ENCODE assay signal across 12 cellular contexts in the genomic region with DNA sequence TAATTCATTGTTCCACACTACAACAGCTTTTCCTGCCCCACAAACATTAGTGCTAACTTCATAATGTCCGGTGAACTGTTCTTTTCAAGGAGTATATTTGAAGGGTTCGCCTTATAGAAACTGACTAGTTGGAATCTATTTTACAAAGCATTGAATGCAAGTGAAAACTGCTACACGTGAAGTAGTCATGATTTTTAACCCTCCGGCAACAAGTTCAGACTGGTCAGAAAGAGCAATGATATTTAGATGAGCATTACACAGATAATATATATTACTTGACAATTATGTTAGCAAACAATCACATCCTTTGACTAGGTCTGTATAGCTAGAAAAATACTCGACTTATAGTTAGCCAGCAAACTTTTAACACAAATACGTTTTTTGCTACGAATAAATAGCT. TPM values are rescaled to one million over a fixed set of nuclear protein-coding genes. Genes with fewer than 3 reads are reported as not detected.
A peak's percentile ranks its signal among the peaks of the same experiment; 100 is the strongest.
DNase-seq lines count a peak whose midpoint lies in the region; ATAC-seq and TF ChIP-seq lines count a peak whose summit lies in the region.
"Had no signal": no experiment of that assay in that cellular context is flagged by ENCODE, and none has a peak within 500 bp of the region (broad histone marks: within the 10 kb centered on the region; RNA-seq: fewer than 3 reads in every experiment).

No MANE protein-coding gene starts in this region.

- CTCF ChIA-PET in CD8-positive, alpha-beta T cell (lab: Charles Lee): interaction anchor here (0.7 to 1.0 kb wide), 2 partner anchors 18 to 20 kb away, joined by 3 read pairs; no protein-coding TSS in a partner anchor
- CTCF ChIA-PET in RWPE1 (lab: Yijun Ruan, JAX): interaction anchor here (0.6 kb wide), 1 partner anchor 336 kb away, joined by 6 read pairs; no protein-coding TSS in a partner anchor

- H4K20me1 ChIP-seq in Karpas-422 (ENCODE audit: insufficient read depth, low read depth, low read length): peaks cover 19% of the 10 kb centered on the region; the same call in 1 of the 2 replicates

- TF ChIP-seq CTCF in CD8-positive, alpha-beta T cell (IDR thresholded peaks at IDR 0.05): no peak
- no peak for TF ChIP-seq CTCF in chondrocyte (IDR thresholded peaks at IDR 0.05)
- no peak for TF ChIP-seq CTCF in nephron (IDR thresholded peaks at IDR 0.05; ENCODE audit: unreplicated experiment in 3 of 3)
- TF ChIP-seq CTCF in RWPE1 (conservative IDR thresholded peaks at IDR 0.05; ENCODE audit: low read depth): no peak

- no peaks in the 10 kb centered on the region for H3K9me2 ChIP-seq in Karpas-422 (replicated peaks; ENCODE audit: insufficient read depth, low read length)

- peaks cover 31% of the 10 kb centered on the region for H3K79me2 ChIP-seq in Karpas-422 (ENCODE audit: low read length)

- no peak overlapping the region for H3K9ac ChIP-seq in Karpas-422 (ENCODE audit: low read length)

- no peaks in the 10 kb centered on the region for H3K27me3 Mint-ChIP-seq in CD8-positive, alpha-beta T cell (ENCODE audit: low read depth)
- H3K27me3 Mint-ChIP-seq in chondrocyte (ENCODE audit: low read depth): no peaks in the 10 kb centered on the region
- no peaks in the 10 kb centered on the region for H3K27me3 Mint-ChIP-seq in nephron (ENCODE audit: low read depth)

- intact Hi-C loops in CD8-positive, alpha-beta T cell (cut with DNase I, micrococcal nuclease): loop anchor here (2.0 to 10.0 kb wide), 12 partner anchors 23 to 877 kb away; a partner anchor contains a TSS

- DNase-seq in CD8-positive, alpha-beta T cell: no peak
- DNase-seq in Karpas-422 (no peak), chondrocyte (ENCODE audit: low spot score) (no peak), GF-D8 (lab: John Stamatoyannopoulos, UW) (no peak), RWPE1 (ENCODE audit: low spot score) (no peak), DMS 273 treated with DMSO at 0.1 percent for 48 hours (lab: John Stamatoyannopoulos, UW) (no peak)
- DNase-seq: activated gamma-delta T cell, dorsolateral prefrontal cortex, H9, WERI-Rb-1 had no signal

- peaks cover 25% of the 10 kb centered on the region for H3K4me1 ChIP-seq in CD8-positive, alpha-beta T cell (ENCODE audit: insufficient read depth, low read length)
- peaks cover 29% of the 10 kb centered on the region for H3K4me1 ChIP-seq in Karpas-422 (ENCODE audit: low read length)

- H3K4me3 ChIP-seq in CD8-positive, alpha-beta T cell (ENCODE audit: low read depth, low read length): no peak overlapping the region
- no peak overlapping the region; the same call in 1 of the 2 replicates for H3K4me3 ChIP-seq in Karpas-422 (ENCODE audit: low read length)

- H3K27ac ChIP-seq in CD8-positive, alpha-beta T cell (ENCODE audit: low read depth, low read length): no peak overlapping the region
- H3K27ac ChIP-seq in Karpas-422 (ENCODE audit: low read length): no peak overlapping the region
- H3K27ac ChIP-seq in RWPE1: no peak overlapping the region
- H3K27ac ChIP-seq: WERI-Rb-1 had no signal

- peak overlapping the region; percentile 99 for H3K27ac Mint-ChIP-seq in CD8-positive, alpha-beta T cell
- H3K27ac Mint-ChIP-seq in chondrocyte (ENCODE audit: unreplicated experiment): peak overlapping the region; percentile 8
- H3K27ac Mint-ChIP-seq in nephron: peak overlapping the region; percentile 97 to 98 (median 98)

- POLR2A ChIA-PET in CD8-positive, alpha-beta T cell (lab: Charles Lee): no interaction called here
- POLR2A ChIA-PET in RWPE1 (lab: Yijun Ruan, JAX; ENCODE audit: low non-redundant PET): no interaction called here

- no peak overlapping the region for H3K4me3 Mint-ChIP-seq in CD8-positive, alpha-beta T cell
- H3K4me3 Mint-ChIP-seq in chondrocyte (ENCODE audit: unreplicated experiment) (no peak overlapping the region), nephron (peak overlapping the region; percentile 85 to 97 (median 96))

- H3K4me2 ChIP-seq in Karpas-422 (ENCODE audit: low read depth, low read length, poor library complexity, severe bottlenecking): peak overlapping the region; percentile 97

- H3K4me1 Mint-ChIP-seq in CD8-positive, alpha-beta T cell (ENCODE audit: low read depth): peaks cover 36% of the 10 kb centered on the region
- H3K4me1 Mint-ChIP-seq in chondrocyte (ENCODE audit: low read depth): peaks cover 50% of the 10 kb centered on the region
- peaks cover 51% of the 10 kb centered on the region for H3K4me1 Mint-ChIP-seq in nephron

- no peaks in the 10 kb centered on the region for H3K36me3 ChIP-seq in CD8-positive, alpha-beta T cell (ENCODE audit: insufficient read depth, low read length)
- no peaks in the 10 kb centered on the region for H3K36me3 ChIP-seq in Karpas-422 (ENCODE audit: insufficient read depth, low read length)

- ATAC-seq in CD8-positive, alpha-beta T cell: no peak
- ATAC-seq in HG03571 (IDR thresholded peaks at IDR 0.05; ENCODE audit: unreplicated experiment): no peak

- H3K27me3 ChIP-seq in CD8-positive, alpha-beta T cell (ENCODE audit: insufficient read depth, low read length): no peaks in the 10 kb centered on the region
- no peaks in the 10 kb centered on the region for H3K27me3 ChIP-seq in Karpas-422 (ENCODE audit: low read length)
- H3K27me3 ChIP-seq: dorsolateral prefrontal cortex had no signal

- H3K9me3 ChIP-seq in CD8-positive, alpha-beta T cell (ENCODE audit: low read length): no peaks in the 10 kb centered on the region
- no peaks in the 10 kb centered on the region for H3K9me3 ChIP-seq in Karpas-422 (ENCODE audit: low read length)

- no peaks in the 10 kb centered on the region for H3K9me3 Mint-ChIP-seq in CD8-positive, alpha-beta T cell
- H3K9me3 Mint-ChIP-seq in chondrocyte (ENCODE audit: low read depth) (no peaks in the 10 kb centered on the region), nephron (no peaks in the 10 kb centered on the region)
- H3K9me3 Mint-ChIP-seq: H9 had no signal

- H3K36me3 Mint-ChIP-seq in CD8-positive, alpha-beta T cell: peaks cover 11% of the 10 kb centered on the region
- H3K36me3 Mint-ChIP-seq in chondrocyte (ENCODE audit: low read depth) (no peaks in the 10 kb centered on the region), nephron (ENCODE audit: low read depth) (no peaks in the 10 kb centered on the region)

- H2AFZ ChIP-seq in Karpas-422 (ENCODE audit: low read length): no peak overlapping the region

RNA-seq across cellular contexts. Expression of a gene that starts 1.7 kb away (rescaled TPM):
- 10 to 100 TPM; 62.4 to 76.5 TPM for total RNA-seq in CD8-positive, alpha-beta T cell
- 8.6 and 64.6 TPM in 2 replicates for total RNA-seq in Karpas-422 (2014; rRNA removed; shearing (Covaris generic); ENCODE audit: low replicate concordance)
- 80.4 to 84.4 TPM (median 84.2 TPM) in 3 replicates for total RNA-seq in chondrocyte

Comparison
In these comparisons a context has a peak if more than half of its experiments do, and no peak if none do; other contexts are left out.
1. H3K27ac Mint-ChIP-seq: peak in every context shown above with its lines; median percentile 99 in CD8-positive, alpha-beta T cell; 98 in nephron; 8 in chondrocyte.
2. H3K4me3 Mint-ChIP-seq: peak in nephron (3 of 3); none in CD8-positive, alpha-beta T cell (single experiment) and chondrocyte (single experiment).